1 cellular context compared by ENCODE assay signal in genomic region chr12:4828176-4828575, GRCh38.
TF ChIP-seq lines count a peak whose summit lies in the region.

No MANE protein-coding gene starts in this region.

TF ChIP-seq in SK-N-SH treated with all-trans-retinoic acid at 6 μM for 48 hours, 23 proteins besides CTCF, POLR2A, EP300 and RAD21 (continued from another document):
- TF ChIP-seq CREB5 (CRISPR knock-in tag; IDR thresholded peaks at IDR 0.05; ENCODE audit: low read depth) (no peak), TCF4 (CRISPR knock-in tag; IDR thresholded peaks at IDR 0.05; ENCODE audit: borderline replicate concordance) (no peak), ZFP30 (CRISPR knock-in tag; IDR thresholded peaks at IDR 0.05) (no peak), CSRNP3 (CRISPR knock-in tag; IDR thresholded peaks at IDR 0.05) (no peak), ESRRG (CRISPR knock-in tag; IDR thresholded peaks at IDR 0.05) (no peak), ZNF8 (CRISPR knock-in tag; IDR thresholded peaks at IDR 0.05) (no peak), POU6F1 (CRISPR knock-in tag; IDR thresholded peaks at IDR 0.05; ENCODE audit: borderline replicate concordance, low read depth) (no peak), CSDC2 (CRISPR knock-in tag; IDR thresholded peaks at IDR 0.05) (no peak), PPARA (CRISPR knock-in tag; IDR thresholded peaks at IDR 0.05; ENCODE audit: borderline replicate concordance) (no peak), ZFP3 (CRISPR knock-in tag; IDR thresholded peaks at IDR 0.05) (no peak), GLIS3 (CRISPR knock-in tag; IDR thresholded peaks at IDR 0.05) (no peak), ZNF70 (CRISPR knock-in tag; IDR thresholded peaks at IDR 0.05) (no peak), SNAI2 (CRISPR knock-in tag; IDR thresholded peaks at IDR 0.05) (no peak), BACH2 (CRISPR knock-in tag; IDR thresholded peaks at IDR 0.05; ENCODE audit: borderline replicate concordance) (no peak), ARNTL (CRISPR knock-in tag; IDR thresholded peaks at IDR 0.05; ENCODE audit: borderline replicate concordance, low read depth) (no peak), PATZ1 (CRISPR knock-in tag; IDR thresholded peaks at IDR 0.05; ENCODE audit: borderline replicate concordance) (no peak), ISL1 (CRISPR knock-in tag; IDR thresholded peaks at IDR 0.05) (no peak)
TF ChIP-seq in SK-N-SH treated with all-trans-retinoic acid at 6 μM for 48 hours: peak in this region for 0.
